13 cellular contexts compared by ENCODE assay signal in the genomic region with DNA sequence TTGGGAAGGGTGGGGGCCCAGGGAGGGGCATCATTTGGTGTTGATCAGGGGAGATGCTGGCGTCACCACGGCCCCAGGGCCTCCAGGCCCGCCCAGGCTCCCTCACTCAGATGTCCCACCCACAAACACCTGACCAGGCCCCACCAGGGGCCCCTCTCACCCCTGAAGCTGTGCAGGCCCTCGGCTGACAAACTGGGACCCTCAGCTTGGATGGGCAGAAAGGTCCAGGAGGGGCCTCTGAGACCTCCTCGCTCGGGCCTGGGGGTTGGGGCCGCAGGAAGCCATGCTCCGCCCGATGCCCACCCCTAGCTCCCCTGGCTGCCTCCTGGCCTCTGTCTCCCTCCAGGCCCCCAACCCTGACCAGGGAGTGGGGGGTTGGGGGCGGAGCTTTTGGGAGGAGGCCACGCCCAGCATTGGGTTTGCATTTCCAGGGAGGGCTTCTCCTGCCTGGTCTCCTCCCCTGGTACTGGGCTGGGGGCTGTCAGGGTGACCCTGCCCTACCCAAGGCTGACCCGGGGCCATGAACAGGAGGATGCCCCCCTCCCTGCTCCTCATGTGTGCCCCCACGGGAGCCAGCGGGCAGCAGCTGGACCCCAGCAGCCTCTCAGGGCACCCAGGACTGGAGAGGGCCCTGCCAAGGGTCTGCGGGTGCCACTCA. TPM values are rescaled to one million over a fixed set of nuclear protein-coding genes. Genes with fewer than 3 reads are reported as not detected.
A peak's percentile ranks its signal among the peaks of the same experiment; 100 is the strongest.
DNase-seq lines count a peak whose midpoint lies in the region; ATAC-seq and TF ChIP-seq lines count a peak whose summit lies in the region.
"Had no signal": no experiment of that assay in that cellular context is flagged by ENCODE, and none has a peak within 500 bp of the region (broad histone marks: within the 10 kb centered on the region; RNA-seq: fewer than 3 reads in every experiment).

No MANE protein-coding gene starts in this region.

- DNase-seq in left ventricle myocardium superior (peak; percentile 29), posterior vena cava (ENCODE audit: low spot score) (peak; percentile 64), GM03348 (ENCODE audit: low spot score) (no peak), Kasumi-1 (lab: John Stamatoyannopoulos, UW) (no peak), SHP77 treated with DMSO at 0.1 percent for 48 hours (lab: John Stamatoyannopoulos, UW) (no peak)
- DNase-seq: amygdala; CD4-positive, CD25-positive, alpha-beta regulatory T cell; NCI-H1417 treated with DMSO at 0.1 percent for 48 hours; NCI-H69 had no signal

- H3K36me3 ChIP-seq in BLaER1 treated with 17β-estradiol and CSF1 and Interleukin-3, amounts not matched to agents 10 nM and 100 nM: peaks cover 1 to 12% (median 5%) of the 10 kb centered on the region in 11 experiments; a peak in 18 of 22 replicates
- H3K36me3 ChIP-seq in Loucy (ENCODE audit: insufficient read depth, low read length): peaks cover 1% of the 10 kb centered on the region; the same call in 1 of the 2 replicates

- intact Hi-C loops in left ventricle myocardium superior (cut with micrococcal nuclease): no loop called here
- intact Hi-C loops in posterior vena cava (cut with DNase I): loop anchor here in 1 of 2 donors (5.0 kb wide), 1 partner anchor 33 kb away; the partner anchor contains the start of gene SPON2

- peak overlapping the region in 10 of 11 experiments; percentile 30 to 100 (median 98); a peak in 15 of 22 replicates for H3K4me2 ChIP-seq in BLaER1 treated with 17β-estradiol and CSF1 and Interleukin-3, amounts not matched to agents 10 nM and 100 nM
- no peak overlapping the region for H3K4me2 ChIP-seq in Loucy (ENCODE audit: low read depth, low read length, poor library complexity, severe bottlenecking)

- no peak overlapping the region for H3K4me3 ChIP-seq in BLaER1 treated with 17β-estradiol and CSF1 and Interleukin-3, amounts not matched to agents 10 nM and 100 nM
- H3K4me3 ChIP-seq in Loucy (ENCODE audit: low read length, poor library complexity, severe bottlenecking): no peak overlapping the region
- H3K4me3 ChIP-seq: K562 had no signal

- no peaks in the 10 kb centered on the region for H3K9me2 ChIP-seq in Loucy (replicated peaks; ENCODE audit: low read depth, low read length)

- peaks cover 0 to 21% (median 0%) of the 10 kb centered on the region in 11 experiments; a peak in 2 of 22 replicates for H3K27me3 ChIP-seq in BLaER1 treated with 17β-estradiol and CSF1 and Interleukin-3, amounts not matched to agents 10 nM and 100 nM
- H3K27me3 ChIP-seq in Loucy (ENCODE audit: insufficient read depth, low read length, poor library complexity, severe bottlenecking): no peaks in the 10 kb centered on the region

- no peak for ATAC-seq in left ventricle myocardium superior
- ATAC-seq in HG03432 (IDR thresholded peaks at IDR 0.05; ENCODE audit: unreplicated experiment): no peak
- ATAC-seq: K562 had no signal

- H4K20me1 ChIP-seq in BLaER1 treated with 17β-estradiol and CSF1 and Interleukin-3, amounts not matched to agents 10 nM and 100 nM: peaks cover 12 to 44% (median 30%) of the 10 kb centered on the region in 11 experiments; a peak in 17 of 22 replicates
- H4K20me1 ChIP-seq in Loucy (ENCODE audit: insufficient read depth, low read length, poor library complexity, severe bottlenecking): no peaks in the 10 kb centered on the region

- H3F3A ChIP-seq in Loucy (ENCODE audit: low read depth): peaks cover 21% of the 10 kb centered on the region

- peak overlapping the region in 5 of 11 experiments; percentile 13 to 40 (median 29); a peak in 4 of 22 replicates for H3K27ac ChIP-seq in BLaER1 treated with 17β-estradiol and CSF1 and Interleukin-3, amounts not matched to agents 10 nM and 100 nM

- no peaks in the 10 kb centered on the region for H3K9me3 ChIP-seq in BLaER1 treated with 17β-estradiol and CSF1 and Interleukin-3, amounts not matched to agents 10 nM and 100 nM (replicated peaks in 1 of 11)
- no peaks in the 10 kb centered on the region for H3K9me3 ChIP-seq in Loucy (ENCODE audit: insufficient read depth, low read depth, low read length)

- H3K9ac ChIP-seq in BLaER1 treated with 17β-estradiol and CSF1 and Interleukin-3, amounts not matched to agents 10 nM and 100 nM: peak overlapping the region in 5 of 11 experiments; percentile 17 to 52 (median 32); a peak in 6 of 22 replicates
- H3K9ac ChIP-seq in Loucy (ENCODE audit: low read depth, low read length, poor library complexity, severe bottlenecking): peak overlapping the region; percentile 5

- no peak for TF ChIP-seq CTCF in Loucy (conservative IDR thresholded peaks at IDR 0.05; ENCODE audit: low read length)

- peaks cover under 1% of the 10 kb centered on the region; the same call in 1 of the 2 replicates for H3K79me2 ChIP-seq in Loucy (ENCODE audit: insufficient read depth, low read length)

- H3K4me1 ChIP-seq in BLaER1 treated with 17β-estradiol and CSF1 and Interleukin-3, amounts not matched to agents 10 nM and 100 nM: peaks cover 67 to 98% (median 94%) of the 10 kb centered on the region in 10 experiments
- H3K4me1 ChIP-seq in Loucy (ENCODE audit: insufficient read depth, low read length, poor library complexity, severe bottlenecking): peaks cover 44% of the 10 kb centered on the region

- no peak overlapping the region for H2AFZ ChIP-seq in Loucy (ENCODE audit: low read length)

RNA-seq across cellular contexts. Expression of gene SPON2, which starts 33.4 kb away (rescaled TPM):
- total RNA-seq in left ventricle myocardium superior: 22.8 TPM
- 10 to 100 TPM; 18.1 to 63.3 TPM for total RNA-seq in posterior vena cava

RNA-seq across cellular contexts. Expression of gene CTBP1, which starts 43.2 kb away (rescaled TPM):
- total RNA-seq in left ventricle myocardium superior: 133 TPM
- total RNA-seq in posterior vena cava: 100 to 1,000 TPM; 109 to 113 TPM

Comparison
In these comparisons a context has a peak if more than half of its experiments do, and no peak if none do; other contexts are left out.
1. DNase-seq: peak in left ventricle myocardium superior (single experiment) and posterior vena cava (single experiment); none in GM03348 (single experiment), Kasumi-1 (0 of 2) and SHP77 treated with DMSO at 0.1 percent for 48 hours (single experiment).